ENCODE assay signal across 22 cellular contexts in the genomic region with DNA sequence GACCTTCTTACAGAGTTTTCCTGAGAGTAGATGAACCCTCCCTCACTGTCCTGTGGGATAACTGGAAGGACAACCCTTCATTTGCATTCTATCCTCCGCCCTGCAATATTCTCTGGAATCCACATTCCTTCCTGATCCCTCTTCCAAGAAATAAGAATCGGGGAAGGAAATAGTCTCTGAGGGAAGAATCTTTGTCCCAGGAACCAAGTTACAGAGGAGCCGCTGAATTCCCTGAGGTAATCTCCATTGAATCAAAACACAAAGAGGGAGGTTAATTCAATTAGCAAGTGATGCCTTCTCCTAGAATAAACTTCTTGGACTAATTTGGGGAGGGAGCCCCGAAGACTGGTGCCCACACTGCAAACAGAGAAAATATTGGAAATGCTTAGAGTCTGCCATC.
DNase-seq lines count a peak whose midpoint lies in the region; ATAC-seq and TF ChIP-seq lines count a peak whose summit lies in the region.
"Had no signal": no experiment of that assay in that cellular context is flagged by ENCODE, and none has a peak within 500 bp of the region (broad histone marks: within the 10 kb centered on the region; RNA-seq: fewer than 3 reads in every experiment).

No MANE protein-coding gene starts in this region.

- peak overlapping the region; percentile 58 for H3K4me2 ChIP-seq in neural progenitor cell
- H3K4me2 ChIP-seq: BLaER1 had no signal

- H3K27ac Mint-ChIP-seq in endodermal cell = peak overlapping the region; percentile 38
- no peak overlapping the region for H3K27ac Mint-ChIP-seq in neural progenitor cell
- H3K27ac Mint-ChIP-seq: CD14-positive monocyte; CD4-positive, alpha-beta memory T cell; CD4-positive, CD25-positive, alpha-beta regulatory T cell; CD8-positive, alpha-beta memory T cell had no signal

- DNase-seq in endodermal cell = no peak
- DNase-seq in neural progenitor cell (ENCODE audit: low spot score) = peak; percentile 65
- no peak for DNase-seq in SIG-M5 treated with dmso at 0.1 percent for 504 hours (lab: John Stamatoyannopoulos, UW; ENCODE audit: unreplicated experiment)
- no peak for DNase-seq in GM03348 (ENCODE audit: low spot score)
- DNase-seq in SKM-1 (lab: John Stamatoyannopoulos, UW; ENCODE audit: unreplicated experiment) = no peak
- DNase-seq: 8988T; ACHN; BE2C; C1 segment of cervical spinal cord; CD4-positive, alpha-beta memory T cell; CD4-positive, CD25-positive, alpha-beta regulatory T cell; CD8-positive, alpha-beta memory T cell; DMS 273 treated with DMSO at 0.1 percent for 48 hours; DMS153; DMS53; DMS79; GF-D8 had no signal

- H3K9ac ChIP-seq in endodermal cell (ENCODE audit: extremely low read depth, low read length, poor library complexity, severe bottlenecking) (no peak overlapping the region), neural progenitor cell (no peak overlapping the region)
- H3K9ac ChIP-seq: BLaER1 had no signal

- H3K4me3 ChIP-seq in endodermal cell (ENCODE audit: low read length) (peak overlapping the region; percentile 63), neural progenitor cell (no peak overlapping the region)
- H3K4me3 ChIP-seq: BLaER1, GM12878 had no signal

- H3K9me3 Mint-ChIP-seq in endodermal cell (peaks cover 19% of the 10 kb centered on the region), neural progenitor cell (peaks cover 14% of the 10 kb centered on the region)

- peaks cover 11% of the 10 kb centered on the region for H4K20me1 ChIP-seq in neural progenitor cell (ENCODE audit: low read depth)
- H4K20me1 ChIP-seq: BLaER1 had no signal

- H3K4me3 Mint-ChIP-seq in endodermal cell = no peak overlapping the region
- H3K4me3 Mint-ChIP-seq in neural progenitor cell = no peak overlapping the region
- H3K4me3 Mint-ChIP-seq: CD14-positive monocyte; CD4-positive, alpha-beta memory T cell; CD4-positive, CD25-positive, alpha-beta regulatory T cell; CD8-positive, alpha-beta memory T cell had no signal

- no peak for TF ChIP-seq CTCF in VCaP (conservative IDR thresholded peaks at IDR 0.05)
- TF ChIP-seq CTCF in endodermal cell (conservative IDR thresholded peaks at IDR 0.05) = no peak
- TF ChIP-seq CTCF in neural progenitor cell (IDR thresholded peaks at IDR 0.05) = no peak

- H3K36me3 Mint-ChIP-seq in endodermal cell (ENCODE audit: low read depth) = no peaks in the 10 kb centered on the region
- H3K36me3 Mint-ChIP-seq in neural progenitor cell = no peaks in the 10 kb centered on the region
- H3K36me3 Mint-ChIP-seq: CD14-positive monocyte; CD4-positive, alpha-beta memory T cell; CD4-positive, CD25-positive, alpha-beta regulatory T cell; CD8-positive, alpha-beta memory T cell had no signal

- H3K4me1 ChIP-seq in endodermal cell (ENCODE audit: control insufficient read depth, insufficient read depth, low read length) = peaks cover 5% of the 10 kb centered on the region
- H3K4me1 ChIP-seq in neural progenitor cell = peaks cover 47% of the 10 kb centered on the region
- H3K4me1 ChIP-seq: BE2C, BLaER1 had no signal

- no peak overlapping the region for H2AFZ ChIP-seq in neural progenitor cell (replicated peaks)

- H3K4me1 Mint-ChIP-seq in endodermal cell (peaks cover 26% of the 10 kb centered on the region), neural progenitor cell (peaks cover 19% of the 10 kb centered on the region)
- H3K4me1 Mint-ChIP-seq: CD14-positive monocyte; CD4-positive, alpha-beta memory T cell; CD4-positive, CD25-positive, alpha-beta regulatory T cell; CD8-positive, alpha-beta memory T cell had no signal

- H3K36me3 ChIP-seq in endodermal cell (ENCODE audit: control insufficient read depth, insufficient read depth, low read length) = no peaks in the 10 kb centered on the region
- no peaks in the 10 kb centered on the region for H3K36me3 ChIP-seq in neural progenitor cell
- H3K36me3 ChIP-seq: BE2C, BLaER1 had no signal

- H3K9me3 ChIP-seq in endodermal cell (ENCODE audit: control insufficient read depth, low read length) (no peaks in the 10 kb centered on the region), neural progenitor cell (ENCODE audit: low read depth) (no peaks in the 10 kb centered on the region)
- H3K9me3 ChIP-seq: BE2C, BLaER1 had no signal

- peak overlapping the region; percentile 63 for H3K27ac ChIP-seq in VCaP
- no peak overlapping the region for H3K27ac ChIP-seq in endodermal cell (ENCODE audit: low read depth, low read length)
- H3K27ac ChIP-seq in neural progenitor cell = no peak overlapping the region
- H3K27ac ChIP-seq: BLaER1 had no signal

- H3K27me3 ChIP-seq in endodermal cell (ENCODE audit: control insufficient read depth, insufficient read depth, low read length, poor library complexity, severe bottlenecking) (no peaks in the 10 kb centered on the region), neural progenitor cell (peaks cover 77% of the 10 kb centered on the region)
- H3K27me3 ChIP-seq: BE2C, BLaER1 had no signal

- peaks cover 19% of the 10 kb centered on the region for H3F3A ChIP-seq in neural progenitor cell (ENCODE audit: low read depth)

- WGBS in endodermal cell (ENCODE audit: insufficient coverage in 1 of 2, insufficient read length in 1 of 2), 2 experiments = 65 to 100% methylated on average over 2 to 4 of the region's 4 CpGs

- H3K79me2 ChIP-seq in neural progenitor cell (ENCODE audit: low read depth) = no peaks in the 10 kb centered on the region

- H3K27me3 Mint-ChIP-seq in endodermal cell (ENCODE audit: insufficient read depth) (peaks cover 7% of the 10 kb centered on the region), neural progenitor cell (ENCODE audit: insufficient read depth, low read depth) (peaks cover 58% of the 10 kb centered on the region)
- H3K27me3 Mint-ChIP-seq: CD4-positive, alpha-beta memory T cell had no signal

- no peak for ATAC-seq in GM21737 (IDR thresholded peaks at IDR 0.05; ENCODE audit: unreplicated experiment)
- ATAC-seq: GM12878 had no signal
